Comparison of ENCODE assay signal across 17 cellular contexts in the genomic region with DNA sequence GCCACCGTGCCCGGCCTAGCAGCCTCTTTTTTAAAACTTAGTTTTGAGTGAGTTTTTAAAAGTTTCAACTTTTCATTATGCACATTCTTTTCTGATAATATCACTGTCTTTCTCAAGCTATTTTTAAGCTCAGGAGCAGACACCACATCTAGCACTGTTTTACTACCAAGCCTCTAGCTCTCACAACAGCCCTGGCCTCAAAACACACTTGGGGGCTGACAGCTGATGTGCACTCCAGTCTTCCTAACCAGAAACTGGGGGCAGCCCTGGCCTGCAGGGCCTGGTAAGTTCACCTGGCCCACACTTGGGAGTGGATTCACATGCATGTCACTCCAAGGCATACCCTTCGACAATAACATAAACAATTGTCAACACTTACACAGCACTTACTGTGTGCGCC. TPM values are rescaled to one million over a fixed set of nuclear protein-coding genes. Genes with fewer than 3 reads are reported as not detected.
A peak's percentile ranks its signal among the peaks of the same experiment; 100 is the strongest.
DNase-seq lines count a peak whose midpoint lies in the region; ATAC-seq and TF ChIP-seq lines count a peak whose summit lies in the region.
"Had no signal": no experiment of that assay in that cellular context is flagged by ENCODE, and none has a peak within 500 bp of the region (broad histone marks: within the 10 kb centered on the region; RNA-seq: fewer than 3 reads in every experiment).

No MANE protein-coding gene starts in this region.

- H3K18ac ChIP-seq in mesenchymal stem cell (ENCODE audit: low read depth in 1 of 2, low read length in 2 of 2), result no peak overlapping the region

- H3K14ac ChIP-seq in mesenchymal stem cell (ENCODE audit: low read length in 2 of 2), result peak overlapping the region in 1 of 2 experiments; percentile 44

- H3K27ac ChIP-seq in cardiac muscle cell (peak overlapping the region; percentile 31), right atrium auricular region (no peak overlapping the region), mesenchymal stem cell (ENCODE audit: low read length, poor library complexity, severe bottlenecking) (peak overlapping the region; percentile 42)
- H3K27ac ChIP-seq: HL-60 had no signal

- TF ChIP-seq CTCF in cardiac muscle cell (IDR thresholded peaks at IDR 0.05; ENCODE audit: low read depth, low read length) (no peak), right atrium auricular region (IDR thresholded peaks at IDR 0.05) (no peak)

- H3K4me2 ChIP-seq in mesenchymal stem cell (ENCODE audit: low read length, poor library complexity, severe bottlenecking), result no peak overlapping the region

- DNase-seq in cardiac muscle cell (ENCODE audit: low read depth in 1 of 2, low spot score in 1 of 2), result no peak
- no peak for DNase-seq in right atrium auricular region (ENCODE audit: low spot score)
- peak; percentile 18 for DNase-seq in astrocyte of the hippocampus (ENCODE audit: low read depth, low spot score)
- DNase-seq in mesenchymal stem cell, result no peak
- DNase-seq in DMS79 treated with DMSO at 0.1 percent for 48 hours (lab: John Stamatoyannopoulos, UW), result no peak
- no peak for DNase-seq in retina
- DNase-seq: COR-L47, EL, H7, NCI-H1105 treated with DMSO at 0.1 percent for 48 hours, NCI-H1694 treated with DMSO at 0.1 percent for 48 hours, NCI-H2107, NCI-H226, NCI-H526 treated with DMSO at 0.1 percent for 48 hours, SHP77 treated with DMSO at 0.1 percent for 48 hours had no signal

- H3K4me1 ChIP-seq in cardiac muscle cell (ENCODE audit: low read depth) (peaks cover 8% of the 10 kb centered on the region), right atrium auricular region (peaks cover 0 to 4% of the 10 kb centered on the region in 2 donors), mesenchymal stem cell (ENCODE audit: control insufficient read depth, insufficient read depth, low read depth, low read length) (peaks cover 5% of the 10 kb centered on the region)

- H2BK5ac ChIP-seq in mesenchymal stem cell (ENCODE audit: low read depth, low read length, poor library complexity, severe bottlenecking), result no peak overlapping the region

- H2BK120ac ChIP-seq in mesenchymal stem cell (ENCODE audit: low read depth, low read length), result no peak overlapping the region

- ATAC-seq in HG02938 (IDR thresholded peaks at IDR 0.05; ENCODE audit: unreplicated experiment), result no peak

- H3K9me3 ChIP-seq in cardiac muscle cell (ENCODE audit: low read depth), result no peaks in the 10 kb centered on the region
- H3K9me3 ChIP-seq in right atrium auricular region, result no peaks in the 10 kb centered on the region
- H3K9me3 ChIP-seq in mesenchymal stem cell (ENCODE audit: control insufficient read depth, low read length), result no peaks in the 10 kb centered on the region

- H4K91ac ChIP-seq in mesenchymal stem cell (ENCODE audit: low read length), result no peak overlapping the region

- no peak overlapping the region for H3K23ac ChIP-seq in mesenchymal stem cell (ENCODE audit: low read length in 2 of 2)

- no peaks in the 10 kb centered on the region for H3K79me1 ChIP-seq in mesenchymal stem cell (replicated peaks; ENCODE audit: low read length, poor library complexity, severe bottlenecking)

- H3K4me3 ChIP-seq in cardiac muscle cell, result no peak overlapping the region
- H3K4me3 ChIP-seq in right atrium auricular region, result no peak overlapping the region
- H3K4me3 ChIP-seq in mesenchymal stem cell (ENCODE audit: insufficient read depth in 1 of 2, low read depth in 1 of 2, low read length in 2 of 2), result no peak overlapping the region

- H3K36me3 ChIP-seq in cardiac muscle cell, result no peaks in the 10 kb centered on the region
- H3K36me3 ChIP-seq in right atrium auricular region, result no peaks in the 10 kb centered on the region
- peaks cover 0 to 2% of the 10 kb centered on the region in 2 experiments for H3K36me3 ChIP-seq in mesenchymal stem cell (ENCODE audit: control insufficient read depth in 1 of 2, insufficient read depth in 2 of 2, low read depth in 1 of 2, low read length in 2 of 2)

- H3K9ac ChIP-seq in mesenchymal stem cell (ENCODE audit: low read length), result peak overlapping the region; percentile 44

- no peak overlapping the region for H2AK5ac ChIP-seq in mesenchymal stem cell (ENCODE audit: low read length, severe bottlenecking)

- H3K27me3 ChIP-seq in cardiac muscle cell, result no peaks in the 10 kb centered on the region
- H3K27me3 ChIP-seq in right atrium auricular region, result no peaks in the 10 kb centered on the region
- no peaks in the 10 kb centered on the region for H3K27me3 ChIP-seq in mesenchymal stem cell (ENCODE audit: control insufficient read depth in 1 of 2, insufficient read depth in 1 of 2, low read length in 2 of 2)

- H4K8ac ChIP-seq in mesenchymal stem cell (ENCODE audit: low read length), result no peak overlapping the region

- H2BK15ac ChIP-seq in mesenchymal stem cell (ENCODE audit: low read depth, poor library complexity, severe bottlenecking), result no peak overlapping the region

- no peak overlapping the region for H2BK12ac ChIP-seq in mesenchymal stem cell (ENCODE audit: low read length in 2 of 2)

- H2AFZ ChIP-seq in mesenchymal stem cell (ENCODE audit: low read depth, low read length), result no peak overlapping the region

- 86% methylated on average over 1 of the region's 4 CpGs for WGBS in mesenchymal stem cell

- no peak overlapping the region for H3K4ac ChIP-seq in mesenchymal stem cell (ENCODE audit: low read depth in 1 of 2, low read length in 2 of 2)

RNA-seq across cellular contexts. Expression of a gene that starts 34.0 kb away (rescaled TPM):
- total RNA-seq in cardiac muscle cell (8.7 TPM in 2 replicates), right atrium auricular region (1 to 10 TPM in 1 of 2 donors, under 1 TPM in 1; 0.85 to 1.1 TPM)
- polyA plus RNA-seq in cardiac muscle cell, result 9.9 and 16.5 TPM in 2 replicates
- polyA plus RNA-seq in mesenchymal stem cell (2013, experiment 1 of 2), result 6.4 TPM
- 6.5 TPM for polyA plus RNA-seq in mesenchymal stem cell (2013, experiment 2 of 2)

RNA-seq across cellular contexts. Expression of a gene that starts 50.4 kb away (rescaled TPM):
- 16.5 and 30.1 TPM in 2 replicates for total RNA-seq in cardiac muscle cell
- polyA plus RNA-seq in cardiac muscle cell, result 18.5 and 24.7 TPM in 2 replicates
- total RNA-seq in right atrium auricular region, result 10 to 100 TPM in 1 of 2 donors, 1 to 10 TPM in 1; 7.1 to 15.2 TPM
- 3.9 TPM for polyA plus RNA-seq in mesenchymal stem cell (2013, experiment 1 of 2)
- 4.3 TPM for polyA plus RNA-seq in mesenchymal stem cell (2013, experiment 2 of 2)

RNA-seq across cellular contexts. Expression of a gene that starts 50.7 kb away (rescaled TPM):
- total RNA-seq in cardiac muscle cell, result 28.7 and 30.7 TPM in 2 replicates
- polyA plus RNA-seq in cardiac muscle cell, result 50.1 and 60.6 TPM in 2 replicates
- total RNA-seq in right atrium auricular region, result 10 to 100 TPM; 10.3 to 12.1 TPM
- 17.8 TPM for polyA plus RNA-seq in mesenchymal stem cell (2013, experiment 1 of 2)
- 19.5 TPM for polyA plus RNA-seq in mesenchymal stem cell (2013, experiment 2 of 2)

Comparison
In these comparisons a context has a peak if more than half of its experiments do, and no peak if none do; other contexts are left out.
1. H3K27ac ChIP-seq: peak in cardiac muscle cell (single experiment) and mesenchymal stem cell (single experiment); none in right atrium auricular region (0 of 2).